ENCODE assay signal across 25 cellular contexts in genomic region chr20:12835999-12836398, GRCh38.
DNase-seq lines count a peak whose midpoint lies in the region; ATAC-seq, FAIRE-seq and TF ChIP-seq lines count a peak whose summit lies in the region.
"Had no signal": no experiment of that assay in that cellular context is flagged by ENCODE, and none has a peak within 500 bp of the region (broad histone marks: within the 10 kb centered on the region; RNA-seq: fewer than 3 reads in every experiment).

No MANE protein-coding gene starts in this region.

- H3K9me3 ChIP-seq in H1 (ENCODE audit: insufficient read depth in 2 of 2, low read depth in 1 of 2, low read length in 1 of 2) (no peaks in the 10 kb centered on the region), right lobe of liver (no peaks in the 10 kb centered on the region)
- H3K9me3 ChIP-seq: BLaER1 treated with 17β-estradiol and CSF1 and Interleukin-3, amounts not matched to agents 10 nM and 100 nM; HAP-1; SJSA1 had no signal

- TF ChIP-seq CTCF in H1 (IDR thresholded peaks at IDR 0.05; ENCODE audit: control extremely low read depth in 1 of 3, insufficient read depth in 1 of 3, low read depth in 1 of 3, low read length in 3 of 3) (no peak), right lobe of liver (IDR thresholded peaks at IDR 0.05) (no peak)

- WGBS in H1 (ENCODE audit: extremely low coverage in 1 of 2, insufficient coverage in 1 of 2, insufficient read length in 1 of 2, insufficient replicate concordance in 2 of 2, low coverage in 1 of 2, low lambda C conversion rate in 2 of 2, missing lambda C conversion rate in 1 of 2), 2 experiments = 95% methylated on average over 1 of the region's 1 CpG; no CpG with 5 or more reads in 1 of the 2 experiments
- WGBS in right lobe of liver (ENCODE audit: insufficient coverage, low coverage, low lambda C conversion rate, missing lambda C conversion rate) = no CpG with 5 or more reads among the region's 1 CpG

- H2AK5ac ChIP-seq in H1 (ENCODE audit: low read depth, low read length) = no peak overlapping the region

- no peak overlapping the region for H2BK5ac ChIP-seq in H1 (ENCODE audit: low read depth, low read length)

- no peak overlapping the region for H3K23ac ChIP-seq in H1 (ENCODE audit: insufficient read length)

- H4K5ac ChIP-seq in H1 (ENCODE audit: insufficient read length, low read depth, low read length) = no peak overlapping the region

- peak; percentile 16 for DNase-seq in NCI-H2171 treated with DMSO at 0.1 percent for 48 hours (lab: John Stamatoyannopoulos, UW)
- no peak for DNase-seq in NCI-H2171 (lab: John Stamatoyannopoulos, UW)
- peak in 1 of 2 experiments; percentile 17 for DNase-seq in H1 (ENCODE audit: low read depth in 1 of 2, low spot score in 2 of 2)
- peak; percentile 23 for DNase-seq in iPS-NIHi7 (ENCODE audit: extremely low spot score)
- DNase-seq in NK-92 treated with Interleukin-12 subunit alpha and Interleukin-12 subunit beta, amount 100 ng/mL, for 24 hours (lab: John Stamatoyannopoulos, UW) = no peak
- DNase-seq in NCI-H1436 (lab: John Stamatoyannopoulos, UW) = no peak
- no peak for DNase-seq in right lobe of liver
- DNase-seq: 8988T; Calu3; CD4-positive, alpha-beta memory T cell; GF-D8; Karpas-422; NCI-H1417; NCI-H187; NCI-H345; NCI-H524 treated with DMSO at 0.1 percent for 48 hours; NCI-H82; OCI-M1; T-helper 1 cell had no signal

- ATAC-seq in right lobe of liver = no peak
- no peak for ATAC-seq in HG03460 (IDR thresholded peaks at IDR 0.05; ENCODE audit: unreplicated experiment)
- ATAC-seq: Right ventricle myocardium inferior had no signal

- no peak overlapping the region for H2BK15ac ChIP-seq in H1 (ENCODE audit: low read length)

- no peak overlapping the region for H3K27ac ChIP-seq in H1 (ENCODE audit: low read depth, low read length)
- H3K27ac ChIP-seq in right lobe of liver = no peak overlapping the region
- H3K27ac ChIP-seq: BLaER1 treated with 17β-estradiol and CSF1 and Interleukin-3, amounts not matched to agents 10 nM and 100 nM; SJSA1 had no signal

- no peak overlapping the region for H3K4me3 ChIP-seq in H1 (ENCODE audit: extremely low read depth in 1 of 4, insufficient read depth in 2 of 4, low read depth in 3 of 4, low read length in 4 of 4)
- H3K4me3 ChIP-seq in right lobe of liver = no peak overlapping the region
- H3K4me3 ChIP-seq: BLaER1 treated with 17β-estradiol and CSF1 and Interleukin-3, amounts not matched to agents 10 nM and 100 nM; HAP-1; SJSA1 had no signal

- no peak overlapping the region for H3K14ac ChIP-seq in H1 (ENCODE audit: insufficient read length)

- TF ChIP-seq RAD21 in H1 (IDR thresholded peaks at IDR 0.05 in 1 of 2, conservative IDR thresholded peaks at IDR 0.05 in 1 of 2; ENCODE audit: low read depth in 2 of 2, low read length in 2 of 2) = no peak

- no peak overlapping the region; a peak in 1 of 7 replicates for H3K9ac ChIP-seq in H1 (replicated peaks in 1 of 4; ENCODE audit: extremely low read depth in 1 of 4, low read depth in 3 of 4, low read length in 3 of 4)
- H3K9ac ChIP-seq: BLaER1 treated with 17β-estradiol and CSF1 and Interleukin-3, amounts not matched to agents 10 nM and 100 nM had no signal

- no peak overlapping the region for H3K4ac ChIP-seq in H1 (replicated peaks; ENCODE audit: insufficient read length, low read depth, low read length)

- H3K23me2 ChIP-seq in H1 (ENCODE audit: low read depth, low read length) = no peaks in the 10 kb centered on the region

- H4K8ac ChIP-seq in H1 (ENCODE audit: extremely low read depth, insufficient read depth, low read length) = no peak overlapping the region; the same call in 1 of the 2 replicates

- CTCF ChIA-PET in H1 (lab: Charles Lee; ENCODE audit: partially characterized antibody) = interaction anchor here (1.1 to 1.5 kb wide), 2 partner anchors 21 to 87 kb away, joined by 3 to 5 read pairs; no protein-coding TSS in a partner anchor

- H2BK120ac ChIP-seq in H1 (replicated peaks; ENCODE audit: low read depth, low read length) = no peak overlapping the region

- TF ChIP-seq POLR2A in H1 (IDR thresholded peaks at IDR 0.05; ENCODE audit: control extremely low read depth in 1 of 2, low read depth in 2 of 2, low read length in 2 of 2) (no peak), right lobe of liver (IDR thresholded peaks at IDR 0.05) (no peak)

- H3K27me3 ChIP-seq in H1 (replicated peaks in 1 of 4; ENCODE audit: control insufficient read depth in 3 of 4, extremely low read depth in 1 of 4, insufficient read depth in 3 of 4, low read length in 3 of 4) (no peaks in the 10 kb centered on the region), right lobe of liver (no peaks in the 10 kb centered on the region)
- H3K27me3 ChIP-seq: BLaER1 treated with 17β-estradiol and CSF1 and Interleukin-3, amounts not matched to agents 10 nM and 100 nM; SJSA1 had no signal

- peak overlapping the region; percentile 93; the same call in 1 of the 2 replicates for H2AFZ ChIP-seq in H1 (ENCODE audit: low read length)

- no peaks in the 10 kb centered on the region for H3K79me2 ChIP-seq in H1 (ENCODE audit: control insufficient read depth in 1 of 2, insufficient read depth in 2 of 2, low read length in 2 of 2)

- H3K4me1 ChIP-seq in H1 (replicated peaks in 1 of 4; ENCODE audit: control insufficient read depth in 3 of 4, insufficient read depth in 4 of 4, low read length in 3 of 4) = peaks cover 0 to 2% (median 0%) of the 10 kb centered on the region in 4 experiments; a peak in 3 of 7 replicates
- H3K4me1 ChIP-seq in right lobe of liver = no peaks in the 10 kb centered on the region
- H3K4me1 ChIP-seq: BLaER1 treated with 17β-estradiol and CSF1 and Interleukin-3, amounts not matched to agents 10 nM and 100 nM; HAP-1; SJSA1 had no signal

- H2BK20ac ChIP-seq in H1 (ENCODE audit: low read length) = no peak overlapping the region

- no peak overlapping the region for H3K4me2 ChIP-seq in H1 (ENCODE audit: insufficient read depth in 1 of 2, low read depth in 2 of 2, low read length in 2 of 2)
- H3K4me2 ChIP-seq: BLaER1 treated with 17β-estradiol and CSF1 and Interleukin-3, amounts not matched to agents 10 nM and 100 nM had no signal

- no peaks in the 10 kb centered on the region for H4K20me1 ChIP-seq in H1 (replicated peaks in 1 of 2; ENCODE audit: control insufficient read depth in 1 of 2, insufficient read depth in 2 of 2, low read length in 2 of 2)
- H4K20me1 ChIP-seq: BLaER1 treated with 17β-estradiol and CSF1 and Interleukin-3, amounts not matched to agents 10 nM and 100 nM had no signal

- H3K79me1 ChIP-seq in H1 (ENCODE audit: low read depth, low read length) = no peaks in the 10 kb centered on the region

- no peak overlapping the region for H4K91ac ChIP-seq in H1 (replicated peaks; ENCODE audit: insufficient read length, low read length)

- H3K56ac ChIP-seq in H1 (replicated peaks; ENCODE audit: insufficient read length, low read depth, low read length) = no peak overlapping the region

- FAIRE-seq in H1 (lab: Jason Lieb, UNC) = no peak
- FAIRE-seq: RCC 7860 had no signal

- POLR2A ChIA-PET in H1 (lab: Charles Lee; ENCODE audit: partially characterized antibody) = no interaction called here

- H3K36me3 ChIP-seq in H1 (ENCODE audit: control insufficient read depth in 2 of 4, insufficient read depth in 4 of 4, low read length in 3 of 4) = no peaks in the 10 kb centered on the region
- H3K36me3 ChIP-seq in right lobe of liver = no peaks in the 10 kb centered on the region
- H3K36me3 ChIP-seq: BLaER1 treated with 17β-estradiol and CSF1 and Interleukin-3, amounts not matched to agents 10 nM and 100 nM; HAP-1; SJSA1 had no signal

- intact Hi-C loops in right lobe of liver (cut with DNase I) = no loop called here

- no peak overlapping the region for H2BK12ac ChIP-seq in H1 (ENCODE audit: low read depth, low read length)

- H3K18ac ChIP-seq in H1 (ENCODE audit: extremely low read depth, low read length) = no peak overlapping the region

- no peak for TF ChIP-seq EP300 in H1 (IDR thresholded peaks at IDR 0.05; ENCODE audit: borderline replicate concordance in 1 of 2, low read depth in 2 of 2, low read length in 2 of 2)

TF ChIP-seq in H1, 55 proteins besides CTCF, POLR2A, EP300 and RAD21:
- no peak for TF ChIP-seq CBX5 (IDR thresholded peaks at IDR 0.05; ENCODE audit: low read depth, low read length)
- no peak for TF ChIP-seq POLR2AphosphoS5 (IDR thresholded peaks at IDR 0.05; ENCODE audit: low read depth, low read length)
- no peak for TF ChIP-seq KDM5A (IDR thresholded peaks at IDR 0.05; ENCODE audit: low read length)
- TF ChIP-seq SP4 (IDR thresholded peaks at IDR 0.05; ENCODE audit: low read length) = no peak
- TF ChIP-seq CBX8 (IDR thresholded peaks at IDR 0.05; ENCODE audit: borderline replicate concordance, low read depth, low read length) = no peak
- TF ChIP-seq GTF2F1 (IDR thresholded peaks at IDR 0.05; ENCODE audit: borderline replicate concordance, low read depth, low read length) = no peak
- TF ChIP-seq RFX5 (IDR thresholded peaks at IDR 0.05; ENCODE audit: borderline replicate concordance, low read depth, low read length) = no peak
- TF ChIP-seq BACH1 (IDR thresholded peaks at IDR 0.05; ENCODE audit: low read length) = no peak
- no peak for TF ChIP-seq FOSL1 (IDR thresholded peaks at IDR 0.05; ENCODE audit: insufficient read depth, low read depth, low read length)
- TF ChIP-seq JUND (IDR thresholded peaks at IDR 0.05; ENCODE audit: low read length) = no peak
- TF ChIP-seq RXRA (IDR thresholded peaks at IDR 0.05; ENCODE audit: insufficient read depth, low read depth, low read length) = no peak
- TF ChIP-seq MAFK (IDR thresholded peaks at IDR 0.05; ENCODE audit: low read depth, low read length) = no peak

Comparison
In these comparisons a context has a peak if more than half of its experiments do, and no peak if none do; other contexts are left out.
1. DNase-seq: peak in NCI-H2171 treated with DMSO at 0.1 percent for 48 hours (single experiment) and iPS-NIHi7 (single experiment); none in NCI-H2171 (single experiment), NK-92 treated with Interleukin-12 subunit alpha and Interleukin-12 subunit beta, amount 100 ng/mL, for 24 hours (single experiment), NCI-H1436 (single experiment) and right lobe of liver (0 of 3).